Comparison of ENCODE assay signal across 12 cellular contexts in genomic region chr14:89615421-89615820, GRCh38.
DNase-seq lines count a peak whose midpoint lies in the region; ATAC-seq and TF ChIP-seq lines count a peak whose summit lies in the region.
"Had no signal": no experiment of that assay in that cellular context is flagged by ENCODE, and none has a peak within 500 bp of the region (broad histone marks: within the 10 kb centered on the region; RNA-seq: fewer than 3 reads in every experiment).

No MANE protein-coding gene starts in this region.

- H3K36me3 Mint-ChIP-seq in brain (peaks cover 10% of the 10 kb centered on the region), natural killer cell (no peaks in the 10 kb centered on the region)

- H3K27me3 Mint-ChIP-seq in brain (peaks cover 6% of the 10 kb centered on the region), natural killer cell (ENCODE audit: low read depth in 2 of 2) (no peaks in the 10 kb centered on the region)
- H3K27me3 Mint-ChIP-seq: stimulated activated memory B cell treated with anti-CD40 and anti-IgM and Interleukin-4, amounts not matched to agents 10 μg/mL and 1 μg/mL and 100 μg/mL, for 72 hours had no signal

- H3K27me3 ChIP-seq in DOHH2 (ENCODE audit: control insufficient read depth, low read length): peaks cover 13% of the 10 kb centered on the region
- H3K27me3 ChIP-seq: ascending aorta had no signal

- TF ChIP-seq CTCF in DOHH2 (IDR thresholded peaks at IDR 0.05; ENCODE audit: low read depth, low read length, poor library complexity, severe bottlenecking): no peak
- no peak for TF ChIP-seq CTCF in brain (conservative IDR thresholded peaks at IDR 0.05)
- no peak for TF ChIP-seq CTCF in natural killer cell (IDR thresholded peaks at IDR 0.05)

- DNase-seq in Jurkat, Clone E6-1 (ENCODE audit: low read depth, low spot score): no peak
- DNase-seq in natural killer cell (no peak), NCI-H2196 treated with DMSO at 0.1 percent for 48 hours (lab: John Stamatoyannopoulos, UW; ENCODE audit: unreplicated experiment) (no peak), iPS-NIHi7 (ENCODE audit: extremely low spot score) (no peak), EL (no peak)
- DNase-seq: activated CD4-positive, alpha-beta T cell treated with anti-CD3 and anti-CD28 coated beads, Interleukin-2, amount 50 U/mL, for 1 hour; NCI-H446; SIG-M5 had no signal

- 0 out of 2 replicates have a peak overlapping the region, but pooled peaks have one; percentile 15 for H3K4me2 ChIP-seq in DOHH2 (ENCODE audit: low read length)

- H3K9me2 ChIP-seq in DOHH2 (replicated peaks; ENCODE audit: control insufficient read depth, low read length): no peaks in the 10 kb centered on the region

- H3K27ac ChIP-seq in DOHH2 (ENCODE audit: low read depth, low read length): no peak overlapping the region
- H3K27ac ChIP-seq: ascending aorta had no signal

- H3K4me3 ChIP-seq in DOHH2 (ENCODE audit: low read length): no peak overlapping the region
- peak overlapping the region; percentile 6; the same call in 1 of the 2 replicates for H3K4me3 ChIP-seq in Jurkat, Clone E6-1 (ENCODE audit: low read length)
- H3K4me3 ChIP-seq: ascending aorta had no signal

- no peaks in the 10 kb centered on the region for H4K20me1 ChIP-seq in DOHH2 (ENCODE audit: control insufficient read depth, insufficient read depth, low read depth, low read length)

- peak overlapping the region; percentile 69 to 98 (median 93) for H3K4me3 Mint-ChIP-seq in brain
- H3K4me3 Mint-ChIP-seq in natural killer cell: peak overlapping the region; percentile 76
- H3K4me3 Mint-ChIP-seq: stimulated activated memory B cell treated with anti-CD40 and anti-IgM and Interleukin-4, amounts not matched to agents 10 μg/mL and 1 μg/mL and 100 μg/mL, for 72 hours had no signal

- H3K4me1 Mint-ChIP-seq in brain (peaks cover 61% of the 10 kb centered on the region), natural killer cell (peaks cover 75 to 81% of the 10 kb centered on the region in 2 donors)

- H3F3A ChIP-seq in DOHH2 (ENCODE audit: control insufficient read depth, insufficient read depth): 0 out of 2 replicates have a peak, but pooled peaks cover 3% of the 10 kb centered on the region

- H3K36me3 ChIP-seq in DOHH2 (ENCODE audit: control insufficient read depth, low read length): no peaks in the 10 kb centered on the region
- H3K36me3 ChIP-seq: ascending aorta had no signal

- intact Hi-C loops in natural killer cell (cut with micrococcal nuclease): loop anchor here (5.0 kb wide), 2 partner anchors 157 to 253 kb away; no protein-coding TSS in a partner anchor

- no peaks in the 10 kb centered on the region for H3K79me2 ChIP-seq in DOHH2 (ENCODE audit: control insufficient read depth, low read length)

- H3K27ac Mint-ChIP-seq in brain (peak overlapping the region in 2 of 5 experiments; percentile 20 to 66), natural killer cell (peak overlapping the region; percentile 90 to 98)

- no peaks in the 10 kb centered on the region for H3K9me3 ChIP-seq in DOHH2 (ENCODE audit: control insufficient read depth, insufficient read depth, low read length)
- H3K9me3 ChIP-seq: ascending aorta had no signal

- ATAC-seq in natural killer cell: no peak
- ATAC-seq: stimulated activated memory B cell treated with anti-CD40 and anti-IgM and Interleukin-4, amounts not matched to agents 10 μg/mL and 1 μg/mL and 100 μg/mL, for 72 hours had no signal

- peaks cover 56% of the 10 kb centered on the region for H3K4me1 ChIP-seq in DOHH2 (ENCODE audit: control insufficient read depth, low read length)

- H3K9me3 Mint-ChIP-seq in brain (peaks cover 0 to 7% (median 4%) of the 10 kb centered on the region in 5 experiments), natural killer cell (no peaks in the 10 kb centered on the region)
